In genomic region chr3:56248021-56248420, GRCh38 we compare ENCODE assay signal across 38 cellular contexts.
"Had no signal": no experiment of that assay in that cellular context is flagged by ENCODE, and none has a peak within 500 bp of the region (broad histone marks: within the 10 kb centered on the region; RNA-seq: fewer than 3 reads in every experiment).

No MANE protein-coding gene starts in this region.

- H3K27me3 Mint-ChIP-seq: activated naive CD4-positive, alpha-beta T cell treated with anti-CD3 and anti-CD28 coated beads, Interleukin-2, amount 10 ng/mL, durations not matched to agents 7 days and 5 days; activated T-cell treated with anti-CD3 and anti-CD28 coated beads, Interleukin-2, amount 50 U/mL, for 24 hours; brain; central memory CD8-positive, alpha-beta T cell had no signal

- H3K27me3 ChIP-seq: ascending aorta, cardiac muscle cell had no signal

- H3K4me3 ChIP-seq: ascending aorta, cardiac muscle cell had no signal

- H3K9me3 Mint-ChIP-seq: activated CD4-positive, alpha-beta memory T cell treated with anti-CD3 and anti-CD28 coated beads, Interleukin-2, amount 10 ng/mL, durations not matched to agents 7 days and 5 days; activated CD4-positive, alpha-beta T cell treated with anti-CD3 and anti-CD28 coated beads, Interleukin-2, amount 10 ng/mL, durations not matched to agents 7 days and 5 days; activated naive CD4-positive, alpha-beta T cell treated with anti-CD3 and anti-CD28 coated beads, Interleukin-2, amount 10 ng/mL, durations not matched to agents 7 days and 5 days; activated naive CD4-positive, alpha-beta T cell treated with anti-CD3 and anti-CD28 coated beads, Interleukin-2, amount 50 U/mL, for 24 hours; activated naive CD8-positive, alpha-beta T cell treated with anti-CD3 and anti-CD28 coated beads, Interleukin-2, amount 10 ng/mL, durations not matched to agents 7 days and 5 days; activated naive CD8-positive, alpha-beta T cell treated with anti-CD3 and anti-CD28 coated beads, Interleukin-2, amount 50 U/mL, for 24 hours; activated T-cell treated with anti-CD3 and anti-CD28 coated beads, Interleukin-2, amount 50 U/mL, for 24 hours; activated T-helper 2 cell treated with anti-CD3 and anti-CD28 coated beads, Interferon-gamma antibody, Interleukin-2, Interleukin-4, amounts not matched to agents 10 μg/mL and 5 μg/mL and 100 μg/mL, durations not matched to agents 14 hours and 24 hours and 36 hours; brain; central memory CD8-positive, alpha-beta T cell; T-helper 1 cell treated with Interleukin-12 subunit alpha and Interleukin-12 subunit beta and Interleukin-4 antibody, amounts not matched to agents 30 μg/mL and 1 μg/mL, for 36 hours; T-helper 2 cell treated with Interferon-gamma antibody and Interleukin-4, amounts not matched to agents 5 μg/mL and 100 μg/mL, for 36 hours; WTC11 had no signal

- H3K36me3 Mint-ChIP-seq: activated CD8-positive, alpha-beta memory T cell treated with anti-CD3 and anti-CD28 coated beads, Interleukin-2, amount 10 ng/mL, durations not matched to agents 7 days and 5 days; activated naive CD4-positive, alpha-beta T cell treated with anti-CD3 and anti-CD28 coated beads, Interleukin-2, amount 10 ng/mL, durations not matched to agents 7 days and 5 days; activated naive CD4-positive, alpha-beta T cell treated with anti-CD3 and anti-CD28 coated beads, Interleukin-2, amount 50 U/mL, for 24 hours; activated naive CD8-positive, alpha-beta T cell; activated naive CD8-positive, alpha-beta T cell treated with anti-CD3 and anti-CD28 coated beads, Interleukin-2, amount 10 ng/mL, durations not matched to agents 7 days and 5 days; brain; WTC11 had no signal

- H3K27ac ChIP-seq: ascending aorta, cardiac muscle cell, WERI-Rb-1 had no signal

- H3K4me1 ChIP-seq: ascending aorta had no signal

- DNase-seq: activated CD4-positive, alpha-beta memory T cell treated with anti-CD3 and anti-CD28 coated beads, Interleukin-2, amount 10 ng/mL, durations not matched to agents 7 days and 5 days; activated CD4-positive, alpha-beta T cell treated with anti-CD3 and anti-CD28 coated beads for 1 hour; activated CD4-positive, alpha-beta T cell treated with anti-CD3 and anti-CD28 coated beads for 36 hours; activated CD4-positive, alpha-beta T cell treated with anti-CD3 and anti-CD28 coated beads for 48 hours; activated CD4-positive, alpha-beta T cell treated with anti-CD3 and anti-CD28 coated beads, Interleukin-2, amount 10 ng/mL, durations not matched to agents 7 days and 5 days; activated CD4-positive, alpha-beta T cell treated with anti-CD3 and anti-CD28 coated beads, Interleukin-2, amount 50 U/mL, for 48 hours; activated CD4-positive, CD25-positive, alpha-beta regulatory T cell; activated CD8-positive, alpha-beta memory T cell treated with anti-CD3 and anti-CD28 coated beads for 24 hours; activated CD8-positive, alpha-beta memory T cell treated with anti-CD3 and anti-CD28 coated beads, Interleukin-2, amount 10 ng/mL, durations not matched to agents 7 days and 5 days; activated CD8-positive, alpha-beta memory T cell treated with anti-CD3 and anti-CD28 coated beads, Interleukin-2, amount 50 U/mL, for 48 hours; activated CD8-positive, alpha-beta T cell treated with anti-CD3 and anti-CD28 coated beads, Interleukin-2, amount 10 ng/mL, durations not matched to agents 7 days and 5 days; activated effector memory CD4-positive, alpha-beta T cell treated with Interleukin-2 at 50 U/mL for 16 hours; activated gamma-delta T cell; activated naive CD4-positive, alpha-beta T cell treated with anti-CD3 and anti-CD28 coated beads, Interleukin-2, amount 10 ng/mL, durations not matched to agents 7 days and 5 days; activated naive CD4-positive, alpha-beta T cell treated with Interleukin-2 at 50 U/mL for 16 hours; activated naive CD8-positive, alpha-beta T cell treated with anti-CD3 and anti-CD28 coated beads, Interleukin-2, amount 10 ng/mL, durations not matched to agents 7 days and 5 days; activated naive CD8-positive, alpha-beta T cell treated with anti-CD3 and anti-CD28 coated beads, Interleukin-2, amount 50 U/mL, for 24 hours; activated T-cell treated with anti-CD3 and anti-CD28 coated beads, Interleukin-2, amount 50 U/mL, for 24 hours; activated T-cell treated with anti-CD3 and anti-CD28 coated beads, Interleukin-2, amount 50 U/mL, for 48 hours; amygdala; anterior cingulate cortex; caudate nucleus; cerebellar nuclear complex; T-helper 1 cell; T-helper 2 cell; T-helper 9 cell; WERI-Rb-1 had no signal

- H3K36me3 ChIP-seq: ascending aorta, cardiac muscle cell, WERI-Rb-1 had no signal

- H3K9me3 ChIP-seq: ascending aorta had no signal

- ATAC-seq: activated CD4-positive, alpha-beta T cell treated with anti-CD3 and anti-CD28 coated beads for 36 hours; activated CD4-positive, CD25-positive, alpha-beta regulatory T cell treated with anti-CD3 and anti-CD28 coated beads, Interleukin-2, amount 50 U/mL, for 24 hours; activated CD8-positive, alpha-beta memory T cell treated with anti-CD3 and anti-CD28 coated beads, Interleukin-2, amount 10 ng/mL, durations not matched to agents 7 days and 5 days; activated CD8-positive, alpha-beta T cell treated with anti-CD3 and anti-CD28 coated beads, Interleukin-2, amount 10 ng/mL, durations not matched to agents 7 days and 5 days; activated naive CD8-positive, alpha-beta T cell treated with anti-CD3 and anti-CD28 coated beads, Interleukin-2, amount 50 U/mL, for 24 hours; WTC11 had no signal

- H3K4me3 Mint-ChIP-seq: activated CD4-positive, alpha-beta memory T cell treated with anti-CD3 and anti-CD28 coated beads, Interleukin-2, amount 10 ng/mL, durations not matched to agents 7 days and 5 days; activated CD4-positive, alpha-beta T cell treated with anti-CD3 and anti-CD28 coated beads for 36 hours; activated CD4-positive, alpha-beta T cell treated with anti-CD3 and anti-CD28 coated beads, Interleukin-2, amount 10 ng/mL, durations not matched to agents 7 days and 5 days; activated CD8-positive, alpha-beta memory T cell treated with anti-CD3 and anti-CD28 coated beads, Interleukin-2, amount 10 ng/mL, durations not matched to agents 7 days and 5 days; activated CD8-positive, alpha-beta T cell treated with anti-CD3 and anti-CD28 coated beads, Interleukin-2, amount 10 ng/mL, durations not matched to agents 7 days and 5 days; activated naive CD4-positive, alpha-beta T cell treated with anti-CD3 and anti-CD28 coated beads, Interleukin-2, amount 10 ng/mL, durations not matched to agents 7 days and 5 days; activated naive CD4-positive, alpha-beta T cell treated with anti-CD3 and anti-CD28 coated beads, Interleukin-2, amount 50 U/mL, for 24 hours; activated naive CD8-positive, alpha-beta T cell; activated naive CD8-positive, alpha-beta T cell treated with anti-CD3 and anti-CD28 coated beads, Interleukin-2, amount 10 ng/mL, durations not matched to agents 7 days and 5 days; activated naive CD8-positive, alpha-beta T cell treated with anti-CD3 and anti-CD28 coated beads, Interleukin-2, amount 50 U/mL, for 24 hours; activated T-cell treated with anti-CD3 and anti-CD28 coated beads, Interleukin-2, amount 50 U/mL, for 24 hours; brain; central memory CD8-positive, alpha-beta T cell; T-helper 1 cell treated with Interleukin-12 subunit alpha and Interleukin-12 subunit beta and Interleukin-4 antibody, amounts not matched to agents 30 μg/mL and 1 μg/mL, for 36 hours; T-helper 2 cell treated with Interferon-gamma antibody and Interleukin-4, amounts not matched to agents 5 μg/mL and 100 μg/mL, for 36 hours; WTC11 had no signal

- H3K27ac Mint-ChIP-seq: activated CD4-positive, alpha-beta memory T cell treated with anti-CD3 and anti-CD28 coated beads, Interleukin-2, amount 10 ng/mL, durations not matched to agents 7 days and 5 days; activated CD4-positive, alpha-beta T cell treated with anti-CD3 and anti-CD28 coated beads for 36 hours; activated CD4-positive, alpha-beta T cell treated with anti-CD3 and anti-CD28 coated beads, Interleukin-2, amount 10 ng/mL, durations not matched to agents 7 days and 5 days; activated CD8-positive, alpha-beta memory T cell treated with anti-CD3 and anti-CD28 coated beads, Interleukin-2, amount 10 ng/mL, durations not matched to agents 7 days and 5 days; activated CD8-positive, alpha-beta T cell treated with anti-CD3 and anti-CD28 coated beads, Interleukin-2, amount 10 ng/mL, durations not matched to agents 7 days and 5 days; activated naive CD4-positive, alpha-beta T cell treated with anti-CD3 and anti-CD28 coated beads, Interleukin-2, amount 10 ng/mL, durations not matched to agents 7 days and 5 days; activated naive CD4-positive, alpha-beta T cell treated with anti-CD3 and anti-CD28 coated beads, Interleukin-2, amount 50 U/mL, for 24 hours; activated naive CD8-positive, alpha-beta T cell; activated naive CD8-positive, alpha-beta T cell treated with anti-CD3 and anti-CD28 coated beads, Interleukin-2, amount 10 ng/mL, durations not matched to agents 7 days and 5 days; activated naive CD8-positive, alpha-beta T cell treated with anti-CD3 and anti-CD28 coated beads, Interleukin-2, amount 50 U/mL, for 24 hours; activated T-cell treated with anti-CD3 and anti-CD28 coated beads, Interleukin-2, amount 50 U/mL, for 24 hours; activated T-helper 2 cell treated with anti-CD3 and anti-CD28 coated beads, Interferon-gamma antibody, Interleukin-2, Interleukin-4, amounts not matched to agents 10 μg/mL and 5 μg/mL and 100 μg/mL, durations not matched to agents 14 hours and 24 hours and 36 hours; brain; T-helper 1 cell treated with Interleukin-12 subunit alpha and Interleukin-12 subunit beta and Interleukin-4 antibody, amounts not matched to agents 30 μg/mL and 1 μg/mL, for 36 hours; T-helper 2 cell treated with Interferon-gamma antibody and Interleukin-4, amounts not matched to agents 5 μg/mL and 100 μg/mL, for 36 hours; WTC11 had no signal

- H3K4me1 Mint-ChIP-seq: activated CD4-positive, alpha-beta memory T cell treated with anti-CD3 and anti-CD28 coated beads, Interleukin-2, amount 10 ng/mL, durations not matched to agents 7 days and 5 days; activated CD4-positive, alpha-beta T cell treated with anti-CD3 and anti-CD28 coated beads for 36 hours; activated CD4-positive, alpha-beta T cell treated with anti-CD3 and anti-CD28 coated beads, Interleukin-2, amount 10 ng/mL, durations not matched to agents 7 days and 5 days; activated CD8-positive, alpha-beta memory T cell treated with anti-CD3 and anti-CD28 coated beads, Interleukin-2, amount 10 ng/mL, durations not matched to agents 7 days and 5 days; activated naive CD4-positive, alpha-beta T cell treated with anti-CD3 and anti-CD28 coated beads, Interleukin-2, amount 10 ng/mL, durations not matched to agents 7 days and 5 days; activated naive CD4-positive, alpha-beta T cell treated with anti-CD3 and anti-CD28 coated beads, Interleukin-2, amount 50 U/mL, for 24 hours; activated naive CD8-positive, alpha-beta T cell treated with anti-CD3 and anti-CD28 coated beads, Interleukin-2, amount 10 ng/mL, durations not matched to agents 7 days and 5 days; activated naive CD8-positive, alpha-beta T cell treated with anti-CD3 and anti-CD28 coated beads, Interleukin-2, amount 50 U/mL, for 24 hours; central memory CD8-positive, alpha-beta T cell had no signal
